In the genomic region with DNA sequence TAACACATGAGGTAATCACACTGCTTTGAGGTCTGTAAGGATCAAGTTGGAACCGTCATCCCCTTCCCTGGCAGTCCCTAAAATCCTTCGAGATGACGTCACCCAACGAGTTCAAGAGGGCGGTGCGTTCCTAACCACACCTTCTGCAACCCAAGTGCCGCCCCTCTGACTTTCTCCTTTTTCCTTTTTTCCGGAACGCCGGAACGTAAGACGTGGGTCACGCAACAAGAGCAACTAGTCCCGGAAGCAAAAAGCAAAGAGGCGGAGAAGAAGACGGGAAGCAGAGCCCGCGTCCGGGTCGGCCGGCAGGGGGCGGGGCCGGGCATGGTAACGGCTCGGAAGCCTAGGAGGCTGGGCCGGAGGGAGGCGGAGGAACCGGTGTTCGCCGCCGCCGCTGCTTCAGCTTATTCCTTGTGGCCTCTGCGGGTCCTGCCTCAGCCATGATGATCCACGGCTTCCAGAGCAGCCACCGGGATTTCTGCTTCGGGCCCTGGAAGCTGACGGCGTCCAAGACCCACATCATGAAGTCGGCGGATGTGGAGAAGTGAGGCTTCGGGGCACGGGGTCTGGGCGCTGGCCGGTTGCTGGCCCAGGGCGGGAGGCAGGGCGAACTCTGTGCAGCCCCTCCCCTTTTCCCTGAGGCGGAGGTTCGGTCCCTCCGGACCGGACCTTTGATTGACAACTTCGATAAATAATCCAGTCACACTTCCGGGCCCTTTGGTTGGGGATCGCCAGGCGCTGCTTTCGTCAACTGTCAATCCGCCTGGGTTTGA, we compare ENCODE assay signal across 8 cellular contexts. TPM values are rescaled to one million over a fixed set of nuclear protein-coding genes. Genes with fewer than 3 reads are reported as not detected.
DNase-seq lines count a peak whose midpoint lies in the region; ATAC-seq and TF ChIP-seq lines count a peak whose summit lies in the region.

Gene TIPRL, plus strand, starts transcription at position 325 of the 773 bp plus-strand sequence. Its CDS starts 116 bp downstream, at position 441.

- no peaks in the 10 kb centered on the region for H3K36me3 Mint-ChIP-seq in activated naive CD4-positive, alpha-beta T cell treated with anti-CD3 and anti-CD28 coated beads, Interleukin-2, amount 50 U/mL, for 72 hours

- H3K9me2 ChIP-seq in SK-N-SH: no peaks in the 10 kb centered on the region

- no peak within 1 kb of the TSS for H3K27ac Mint-ChIP-seq in activated naive CD4-positive, alpha-beta T cell treated with anti-CD3 and anti-CD28 coated beads, Interleukin-2, amount 50 U/mL, for 72 hours

- POLR2A ChIA-PET in SK-N-SH (lab: Yijun Ruan, JAX): no interaction called here

- H2AFZ ChIP-seq in SK-N-SH (ENCODE audit: low read depth): peak within 1 kb of the TSS; percentile 92

- ATAC-seq in HG02588 (IDR thresholded peaks at IDR 0.05; ENCODE audit: unreplicated experiment): peak; percentile 94
- ATAC-seq in activated naive CD4-positive, alpha-beta T cell treated with anti-CD3 and anti-CD28 coated beads, Interleukin-2, amount 50 U/mL, for 72 hours: peak; percentile 85 to 93
- peak; percentile 99 for ATAC-seq in omental fat pad (ENCODE audit: low FRiP score)
- peak; percentile 99 for ATAC-seq in thoracic aorta (ENCODE audit: insufficient number of reproducible peaks, low FRiP score, low read depth)

- H3K27ac ChIP-seq in SK-N-SH (ENCODE audit: low read depth in 2 of 2, low read length in 1 of 2) (peak within 1 kb of the TSS; percentile 91 to 93), thoracic aorta (peak within 1 kb of the TSS; percentile 86 to 96)

- no peak for TF ChIP-seq EP300 in SK-N-SH (IDR thresholded peaks at IDR 0.05; ENCODE audit: borderline replicate concordance in 1 of 2, low read depth in 1 of 2, low read length in 1 of 2)

- H3F3A ChIP-seq in SK-N-SH (replicated peaks; ENCODE audit: insufficient read depth): peaks cover 20% of the 10 kb centered on the region

- no peaks in the 10 kb centered on the region for H3K9me3 ChIP-seq in SK-N-SH
- H3K9me3 ChIP-seq in thoracic aorta: no peaks in the 10 kb centered on the region

- 0% methylated on average over 37 of the region's 56 CpGs for WGBS in SK-N-SH (ENCODE audit: low lambda C conversion rate)

- peak; percentile 85 for DNase-seq in GM10266 (ENCODE audit: extremely low spot score)
- peak; percentile 99 for DNase-seq in NCI-H1048 (lab: John Stamatoyannopoulos, UW)
- peak; percentile 90 for DNase-seq in SK-N-SH
- DNase-seq in activated naive CD4-positive, alpha-beta T cell treated with anti-CD3 and anti-CD28 coated beads, Interleukin-2, amount 50 U/mL, for 72 hours (ENCODE audit: low spot score in 2 of 2): peak; percentile 95 to 96
- DNase-seq in glomerular visceral epithelial cell (ENCODE audit: extremely low spot score): peak; percentile 98
- peak; percentile 84 for DNase-seq in omental fat pad (ENCODE audit: low spot score)
- peak; percentile 82 for DNase-seq in thoracic aorta (ENCODE audit: low spot score)

- peaks cover 0 to 4% of the 10 kb centered on the region in 2 experiments; a peak in 1 of 4 replicates for H3K4me1 ChIP-seq in SK-N-SH (ENCODE audit: control insufficient read depth in 1 of 2, insufficient read depth in 2 of 2, low read depth in 1 of 2, low read length in 1 of 2)
- H3K4me1 ChIP-seq in thoracic aorta (ENCODE audit: control insufficient read depth in 1 of 2, low read depth in 2 of 2): peaks cover 4 to 18% of the 10 kb centered on the region in 2 donors

- H3K4me3 ChIP-seq in SK-N-SH (ENCODE audit: low read depth in 2 of 2, low read length in 1 of 2) (peak within 1 kb of the TSS; percentile 80 to 97), thoracic aorta (peak within 1 kb of the TSS; percentile 82)

- peaks cover 47% of the 10 kb centered on the region for H3K79me2 ChIP-seq in SK-N-SH (ENCODE audit: insufficient read depth)

- no peaks in the 10 kb centered on the region for H3K9me3 Mint-ChIP-seq in activated naive CD4-positive, alpha-beta T cell treated with anti-CD3 and anti-CD28 coated beads, Interleukin-2, amount 50 U/mL, for 72 hours

- H3K27me3 ChIP-seq in SK-N-SH (ENCODE audit: insufficient read depth): no peaks in the 10 kb centered on the region
- H3K27me3 ChIP-seq in thoracic aorta (replicated peaks; ENCODE audit: insufficient read depth): no peaks in the 10 kb centered on the region

- H3K9ac ChIP-seq in SK-N-SH: peak within 1 kb of the TSS; percentile 89

- H3K36me3 ChIP-seq in SK-N-SH (replicated peaks in 1 of 2; ENCODE audit: control insufficient read depth in 1 of 2, insufficient read depth in 2 of 2, low read length in 1 of 2) (peaks cover 2 to 4% of the 10 kb centered on the region in 2 experiments), thoracic aorta (no peaks in the 10 kb centered on the region)

- H3K4me2 ChIP-seq in SK-N-SH: peak within 1 kb of the TSS; percentile 92

- H4K20me1 ChIP-seq in SK-N-SH (ENCODE audit: insufficient read depth): no peaks in the 10 kb centered on the region

- TF ChIP-seq CTCF in GM10266 (IDR thresholded peaks at IDR 0.05; ENCODE audit: control insufficient read depth, insufficient read depth, low read depth, missing control alignments) (peak; percentile 74), SK-N-SH (IDR thresholded peaks at IDR 0.05) (peak; percentile 49), omental fat pad (IDR thresholded peaks at IDR 0.05) (peak in 1 of 3 donors; percentile 74), thoracic aorta (IDR thresholded peaks at IDR 0.05) (peak; percentile 79)

- TF ChIP-seq RAD21 in SK-N-SH (IDR thresholded peaks at IDR 0.05; ENCODE audit: low read length): peak; percentile 24

- CTCF ChIA-PET in SK-N-SH (lab: Yijun Ruan, JAX): interaction anchor here (1.1 kb wide), 1 partner anchor 54 kb away, joined by 3 read pairs; no protein-coding TSS in a partner anchor

TF ChIP-seq in SK-N-SH, 30 proteins besides CTCF, POLR2A, EP300 and RAD21 (continues in another document):
- TF ChIP-seq RCOR1 (IDR thresholded peaks at IDR 0.05; ENCODE audit: low read length) (peak; percentile 7; the same call in 1 of the 2 replicates), JUND (IDR thresholded peaks at IDR 0.05) (peak; percentile 8; the same call in 1 of the 2 replicates), MXI1 (IDR thresholded peaks at IDR 0.05; ENCODE audit: low read depth, low read length) (peak; percentile 50), TEAD4 (IDR thresholded peaks at IDR 0.05; ENCODE audit: borderline replicate concordance, insufficient read depth) (no peak), TAF1 (IDR thresholded peaks at IDR 0.05; ENCODE audit: borderline replicate concordance, low read depth, low read length) (peak; percentile 67; the same call in 1 of the 2 replicates), REST (IDR thresholded peaks at IDR 0.05; ENCODE audit: low read depth, low read length) (peak; percentile 10; the same call in 1 of the 2 replicates), POLR2AphosphoS5 (IDR thresholded peaks at IDR 0.05; ENCODE audit: low read depth, low read length) (peak; percentile 52; the same call in 1 of the 2 replicates), ELF1 (IDR thresholded peaks at IDR 0.05) (peak; percentile 92), MEF2A (IDR thresholded peaks at IDR 0.05; ENCODE audit: borderline replicate concordance, low read depth) (no peak), RFX5 (IDR thresholded peaks at IDR 0.05; ENCODE audit: low read length) (0 out of 2 replicates have a peak, but pooled peaks have one; percentile 38), FOSL2 (IDR thresholded peaks at IDR 0.05; ENCODE audit: borderline replicate concordance, low read depth) (peak; percentile 21; the same call in 1 of the 2 replicates), TCF12 (IDR thresholded peaks at IDR 0.05) (no peak), MAX (IDR thresholded peaks at IDR 0.05; ENCODE audit: low read depth) (peak; percentile 80)
- TF ChIP-seq, protein P1, sequence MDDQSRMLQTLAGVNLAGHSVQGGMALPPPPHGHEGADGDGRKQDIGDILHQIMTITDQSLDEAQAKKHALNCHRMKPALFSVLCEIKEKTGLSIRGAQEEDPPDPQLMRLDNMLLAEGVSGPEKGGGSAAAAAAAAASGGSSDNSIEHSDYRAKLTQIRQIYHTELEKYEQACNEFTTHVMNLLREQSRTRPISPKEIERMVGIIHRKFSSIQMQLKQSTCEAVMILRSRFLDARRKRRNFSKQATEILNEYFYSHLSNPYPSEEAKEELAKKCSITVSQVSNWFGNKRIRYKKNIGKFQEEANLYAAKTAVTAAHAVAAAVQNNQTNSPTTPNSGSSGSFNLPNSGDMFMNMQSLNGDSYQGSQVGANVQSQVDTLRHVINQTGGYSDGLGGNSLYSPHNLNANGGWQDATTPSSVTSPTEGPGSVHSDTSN (IDR thresholded peaks at IDR 0.05): peak; percentile 71

RNA-seq across cellular contexts. Expression of gene TIPRL, which starts in this region (rescaled TPM):
- 16.4 and 20.5 TPM in 2 replicates for polyA plus RNA-seq in SK-N-SH (2012; rRNA removed)
- polyA plus RNA-seq in SK-N-SH (2012; cell fraction: cytosol; rRNA removed): 27.0 and 43.4 TPM in 2 replicates
- polyA plus RNA-seq in SK-N-SH (2012; cell fraction: nucleus; rRNA removed): 6.0 and 11.4 TPM in 2 replicates
- 10 to 100 TPM; 40.7 to 82.2 TPM for total RNA-seq in activated naive CD4-positive, alpha-beta T cell treated with anti-CD3 and anti-CD28 coated beads, Interleukin-2, amount 50 U/mL, for 72 hours
- total RNA-seq in omental fat pad (10 to 100 TPM; 18.6 to 30.0 (median 19.8) TPM), thoracic aorta (10 to 100 TPM; 18.5 to 22.9 TPM)

Comparison
In these comparisons a context has a peak if more than half of its experiments do, and no peak if none do; other contexts are left out.
1. Peak in every context shown above with its lines: DNase-seq, ATAC-seq, H3K4me3 ChIP-seq and H3K27ac ChIP-seq.